Comparison of ENCODE assay signal across 9 cellular contexts in genomic region chr19:45640849-45641273, GRCh38. TPM values are rescaled to one million over a fixed set of nuclear protein-coding genes. Genes with fewer than 3 reads are reported as not detected.
DNase-seq lines count a peak whose midpoint lies in the region; ATAC-seq and TF ChIP-seq lines count a peak whose summit lies in the region.
"Had no signal": no experiment of that assay in that cellular context is flagged by ENCODE, and none has a peak within 500 bp of the region (broad histone marks: within the 10 kb centered on the region; RNA-seq: fewer than 3 reads in every experiment).

No MANE protein-coding gene starts in this region.

- ATAC-seq in thoracic aorta (ENCODE audit: insufficient number of reproducible peaks, low FRiP score, low read depth), result no peak
- no peak for ATAC-seq in GM21526 (IDR thresholded peaks at IDR 0.05; ENCODE audit: low FRiP score, unreplicated experiment)
- no peak for ATAC-seq in HG02642 (IDR thresholded peaks at IDR 0.05; ENCODE audit: poor library complexity, unreplicated experiment)

- peaks cover 16% of the 10 kb centered on the region for H3F3A ChIP-seq in SK-N-SH (replicated peaks; ENCODE audit: insufficient read depth)

- H3K27me3 ChIP-seq in liver (ENCODE audit: control insufficient read depth in 4 of 4, insufficient read depth in 4 of 4, low read length in 3 of 4) (no peaks in the 10 kb centered on the region), thoracic aorta (replicated peaks; ENCODE audit: insufficient read depth) (no peaks in the 10 kb centered on the region), SK-N-SH (ENCODE audit: insufficient read depth) (no peaks in the 10 kb centered on the region)

- H3K9ac ChIP-seq in liver (ENCODE audit: low read depth in 1 of 2, low read length in 2 of 2), result no peak overlapping the region
- H3K9ac ChIP-seq in SK-N-SH, result no peak overlapping the region

- no peak for TF ChIP-seq EP300 in SK-N-SH (IDR thresholded peaks at IDR 0.05; ENCODE audit: borderline replicate concordance in 1 of 2, low read depth in 1 of 2, low read length in 1 of 2)

- peak overlapping the region; percentile 97 for H3K27ac Mint-ChIP-seq in activated naive CD4-positive, alpha-beta T cell treated with anti-CD3 and anti-CD28 coated beads, Interleukin-2, amount 10 ng/mL, durations not matched to agents 7 days and 5 days

- peaks cover 2% of the 10 kb centered on the region for H3K9me3 Mint-ChIP-seq in activated naive CD4-positive, alpha-beta T cell treated with anti-CD3 and anti-CD28 coated beads, Interleukin-2, amount 10 ng/mL, durations not matched to agents 7 days and 5 days

- H3K4me3 ChIP-seq in liver (ENCODE audit: low read depth in 1 of 3, low read length in 3 of 3) (no peak overlapping the region), thoracic aorta (peak overlapping the region; percentile 64), SK-N-SH (ENCODE audit: low read depth in 2 of 2, low read length in 1 of 2) (no peak overlapping the region)

- no peaks in the 10 kb centered on the region for H4K20me1 ChIP-seq in SK-N-SH (ENCODE audit: insufficient read depth)

- H3K79me2 ChIP-seq in SK-N-SH (ENCODE audit: insufficient read depth), result no peaks in the 10 kb centered on the region

- DNase-seq in activated CD4-positive, alpha-beta T cell treated with anti-CD3 and anti-CD28 coated beads for 48 hours, result peak; percentile 79
- DNase-seq in activated CD4-positive, alpha-beta T cell treated with anti-CD3 and anti-CD28 coated beads for 4 hours, result no peak
- DNase-seq in activated naive CD4-positive, alpha-beta T cell treated with anti-CD3 and anti-CD28 coated beads, Interleukin-2, amount 10 ng/mL, durations not matched to agents 7 days and 5 days, result peak; percentile 59
- DNase-seq in thoracic aorta (ENCODE audit: low spot score) (no peak), SK-N-SH (no peak)

- H3K36me3 ChIP-seq in liver (ENCODE audit: control insufficient read depth in 4 of 4, insufficient read depth in 3 of 4, low read depth in 1 of 4, low read length in 3 of 4) (no peaks in the 10 kb centered on the region), thoracic aorta (no peaks in the 10 kb centered on the region), SK-N-SH (replicated peaks in 1 of 2; ENCODE audit: control insufficient read depth in 1 of 2, insufficient read depth in 2 of 2, low read length in 1 of 2) (no peaks in the 10 kb centered on the region)

- peak overlapping the region; percentile 71 for H3K4me3 Mint-ChIP-seq in activated naive CD4-positive, alpha-beta T cell treated with anti-CD3 and anti-CD28 coated beads, Interleukin-2, amount 10 ng/mL, durations not matched to agents 7 days and 5 days

- CTCF ChIA-PET in activated naive CD4-positive, alpha-beta T cell treated with anti-CD3 and anti-CD28 coated beads, Interleukin-2, amount 10 ng/mL, durations not matched to agents 7 days and 5 days (lab: Charles Lee), result interaction anchor here (0.9 to 3.3 kb wide), 12 partner anchors 10 to 201 kb away, joined by 3 to 52 read pairs (median 9); no protein-coding TSS in a partner anchor
- CTCF ChIA-PET in SK-N-SH (lab: Yijun Ruan, JAX), result interaction anchor here (1.4 to 5.4 kb wide), 3 partner anchors 35 to 50 kb away, joined by 4 to 53 read pairs (median 49); no protein-coding TSS in a partner anchor

- H3K4me1 ChIP-seq in liver (ENCODE audit: control insufficient read depth in 4 of 4, insufficient read depth in 4 of 4, low read length in 3 of 4) (peaks cover 8 to 42% (median 29%) of the 10 kb centered on the region in 4 donors), thoracic aorta (ENCODE audit: control insufficient read depth in 1 of 2, low read depth in 2 of 2) (peaks cover 10 to 61% of the 10 kb centered on the region in 2 donors), SK-N-SH (ENCODE audit: control insufficient read depth in 1 of 2, insufficient read depth in 2 of 2, low read depth in 1 of 2, low read length in 1 of 2) (peaks cover 6 to 14% of the 10 kb centered on the region in 2 experiments; a peak in 1 of 4 replicates)

- WGBS in liver, result 48% methylated on average over 17 of the region's 17 CpGs
- WGBS in SK-N-SH (ENCODE audit: low lambda C conversion rate), result 92% methylated on average over 17 of the region's 17 CpGs

- no peak overlapping the region for H3K4me2 ChIP-seq in SK-N-SH

- H2AFZ ChIP-seq in SK-N-SH (ENCODE audit: low read depth), result no peak overlapping the region

- TF ChIP-seq CTCF in liver (IDR thresholded peaks at IDR 0.05; ENCODE audit: low read depth, low read length, missing input control), result no peak
- no peak for TF ChIP-seq CTCF in thoracic aorta (IDR thresholded peaks at IDR 0.05)
- TF ChIP-seq CTCF in SK-N-SH (IDR thresholded peaks at IDR 0.05), result no peak

- peaks cover 65% of the 10 kb centered on the region for H3K4me1 Mint-ChIP-seq in activated naive CD4-positive, alpha-beta T cell treated with anti-CD3 and anti-CD28 coated beads, Interleukin-2, amount 10 ng/mL, durations not matched to agents 7 days and 5 days

- H3K27ac ChIP-seq in liver (ENCODE audit: low read depth in 1 of 2, low read length in 2 of 2), result peak overlapping the region; percentile 71 to 76
- peak overlapping the region; percentile 12 to 70 for H3K27ac ChIP-seq in thoracic aorta
- no peak overlapping the region for H3K27ac ChIP-seq in SK-N-SH (ENCODE audit: low read depth in 2 of 2, low read length in 1 of 2)

- TF ChIP-seq RAD21 in liver (IDR thresholded peaks at IDR 0.05) (no peak), SK-N-SH (IDR thresholded peaks at IDR 0.05; ENCODE audit: low read length) (no peak)

- H3K9me3 ChIP-seq in liver (ENCODE audit: control insufficient read depth in 4 of 4, low read length in 3 of 4), result no peaks in the 10 kb centered on the region
- no peaks in the 10 kb centered on the region for H3K9me3 ChIP-seq in thoracic aorta
- H3K9me3 ChIP-seq in SK-N-SH, result no peaks in the 10 kb centered on the region

- peaks cover 16% of the 10 kb centered on the region for H3K36me3 Mint-ChIP-seq in activated naive CD4-positive, alpha-beta T cell treated with anti-CD3 and anti-CD28 coated beads, Interleukin-2, amount 10 ng/mL, durations not matched to agents 7 days and 5 days

- no peaks in the 10 kb centered on the region for H3K9me2 ChIP-seq in SK-N-SH

- POLR2A ChIA-PET in SK-N-SH (lab: Yijun Ruan, JAX), result no interaction called here

- H3K27me3 Mint-ChIP-seq in activated naive CD4-positive, alpha-beta T cell treated with anti-CD3 and anti-CD28 coated beads, Interleukin-2, amount 10 ng/mL, durations not matched to agents 7 days and 5 days, result peaks cover 24% of the 10 kb centered on the region

TF ChIP-seq in liver, 16 proteins besides CTCF, POLR2A, EP300 and RAD21 (continues in another document):
- TF ChIP-seq RXRA (IDR thresholded peaks at IDR 0.05), result no peak
- TF ChIP-seq NR2F2 (IDR thresholded peaks at IDR 0.05), result no peak
- no peak for TF ChIP-seq SP1 (IDR thresholded peaks at IDR 0.05)
- no peak for TF ChIP-seq YY1 (IDR thresholded peaks at IDR 0.05)
- TF ChIP-seq HNF4G (IDR thresholded peaks at IDR 0.05), result no peak
- TF ChIP-seq EGR1 (IDR thresholded peaks at IDR 0.05; ENCODE audit: low read depth in 2 of 2), result no peak
- TF ChIP-seq MAX (IDR thresholded peaks at IDR 0.05), result no peak

TF ChIP-seq in SK-N-SH, 30 proteins besides CTCF, POLR2A, EP300 and RAD21 (continues in another document):
- no peak for TF ChIP-seq USF1 (IDR thresholded peaks at IDR 0.05; ENCODE audit: borderline replicate concordance, low read depth)
- no peak for TF ChIP-seq CHD2 (IDR thresholded peaks at IDR 0.05; ENCODE audit: low read length, partially characterized antibody)
- no peak for TF ChIP-seq GATA2 (CRISPR knock-in tag; IDR thresholded peaks at IDR 0.05)

RNA-seq across cellular contexts. Expression of gene EML2, which starts 1.7 kb away (rescaled TPM):
- total RNA-seq in liver (1 to 10 TPM; 8.5 to 9.5 TPM), thoracic aorta (10 to 100 TPM; 21.7 to 34.8 TPM)
- polyA plus RNA-seq in liver (10 to 100 TPM in 1 of 2 donors, 1 to 10 TPM in 1; 1.1 to 10.4 TPM), SK-N-SH (2012; rRNA removed) (10.3 and 12.4 TPM in 2 replicates)
- polyA plus RNA-seq in SK-N-SH (2012; cell fraction: cytosol; rRNA removed), result 4.0 and 7.6 TPM in 2 replicates
- polyA plus RNA-seq in SK-N-SH (2012; cell fraction: nucleus; rRNA removed), result 24.4 and 27.6 TPM in 2 replicates

RNA-seq across cellular contexts. Expression of gene GIPR, which starts 27.2 kb away (rescaled TPM):
- total RNA-seq in liver (under 1 TPM; 0.05 to 0.50 TPM), thoracic aorta (under 1 TPM in 1 of 2 donors, not detected in 1; 0.14 TPM)
- polyA plus RNA-seq in liver (under 1 TPM; 0.06 to 0.08 TPM), SK-N-SH (2012; rRNA removed) (1.3 and 1.4 TPM in 2 replicates)
- polyA plus RNA-seq in SK-N-SH (2012; cell fraction: cytosol; rRNA removed), result 0.22 and 0.35 TPM in 2 replicates
- 9.1 and 9.2 TPM in 2 replicates for polyA plus RNA-seq in SK-N-SH (2012; cell fraction: nucleus; rRNA removed)

RNA-seq across cellular contexts. Expression of gene GPR4, which starts 38.8 kb away (rescaled TPM):
- total RNA-seq in liver (under 1 TPM; 0.37 to 0.84 TPM), thoracic aorta (1 to 10 TPM; 5.1 to 6.6 TPM)
- polyA plus RNA-seq in liver (1 to 10 TPM; 1.1 to 1.9 TPM), SK-N-SH (2012; rRNA removed) (0.29 and 0.69 TPM in 2 replicates)
- 0.54 and 0.55 TPM in 2 replicates for polyA plus RNA-seq in SK-N-SH (2012; cell fraction: cytosol; rRNA removed)
- 0.38 and 0.69 TPM in 2 replicates for polyA plus RNA-seq in SK-N-SH (2012; cell fraction: nucleus; rRNA removed)
- total RNA-seq: SK-MEL-5 had no signal

RNA-seq across cellular contexts. Expression of gene SNRPD2, which starts 50.9 kb away (rescaled TPM):
- total RNA-seq in liver (10 to 100 TPM; 38.6 to 71.9 TPM), thoracic aorta (10 to 100 TPM; 65.7 to 70.1 TPM)
- polyA plus RNA-seq in liver (100 to 1,000 TPM; 109 to 175 TPM), SK-N-SH (2012; rRNA removed) (1,248 and 1,471 TPM in 2 replicates)
- polyA plus RNA-seq in SK-N-SH (2012; cell fraction: cytosol; rRNA removed), result 1,523 and 1,646 TPM in 2 replicates
- polyA plus RNA-seq in SK-N-SH (2012; cell fraction: nucleus; rRNA removed), result 342 and 654 TPM in 2 replicates

RNA-seq across cellular contexts. Expression of gene QPCTL, which starts 51.6 kb away (rescaled TPM):
- total RNA-seq in liver (1 to 10 TPM; 3.7 to 6.1 TPM), thoracic aorta (1 to 10 TPM; 4.6 to 8.8 TPM)
- polyA plus RNA-seq in liver (1 to 10 TPM; 2.9 to 4.5 TPM), SK-N-SH (2012; rRNA removed) (17.6 and 19.1 TPM in 2 replicates)
- polyA plus RNA-seq in SK-N-SH (2012; cell fraction: cytosol; rRNA removed), result 6.5 and 10.1 TPM in 2 replicates
- 35.0 and 38.2 TPM in 2 replicates for polyA plus RNA-seq in SK-N-SH (2012; cell fraction: nucleus; rRNA removed)

Comparison
In these comparisons a context has a peak if more than half of its experiments do, and no peak if none do; other contexts are left out.
1. DNase-seq: peak in activated CD4-positive, alpha-beta T cell treated with anti-CD3 and anti-CD28 coated beads for 48 hours (single experiment) and activated naive CD4-positive, alpha-beta T cell treated with anti-CD3 and anti-CD28 coated beads, Interleukin-2, amount 10 ng/mL, durations not matched to agents 7 days and 5 days (single experiment); none in activated CD4-positive, alpha-beta T cell treated with anti-CD3 and anti-CD28 coated beads for 4 hours (0 of 2), thoracic aorta (single experiment) and SK-N-SH (single experiment).
2. H3K27ac ChIP-seq: peak in liver (2 of 2) and thoracic aorta (2 of 2); none in SK-N-SH (0 of 2).